ENCODE assay signal across 8 cellular contexts in the genomic region with DNA sequence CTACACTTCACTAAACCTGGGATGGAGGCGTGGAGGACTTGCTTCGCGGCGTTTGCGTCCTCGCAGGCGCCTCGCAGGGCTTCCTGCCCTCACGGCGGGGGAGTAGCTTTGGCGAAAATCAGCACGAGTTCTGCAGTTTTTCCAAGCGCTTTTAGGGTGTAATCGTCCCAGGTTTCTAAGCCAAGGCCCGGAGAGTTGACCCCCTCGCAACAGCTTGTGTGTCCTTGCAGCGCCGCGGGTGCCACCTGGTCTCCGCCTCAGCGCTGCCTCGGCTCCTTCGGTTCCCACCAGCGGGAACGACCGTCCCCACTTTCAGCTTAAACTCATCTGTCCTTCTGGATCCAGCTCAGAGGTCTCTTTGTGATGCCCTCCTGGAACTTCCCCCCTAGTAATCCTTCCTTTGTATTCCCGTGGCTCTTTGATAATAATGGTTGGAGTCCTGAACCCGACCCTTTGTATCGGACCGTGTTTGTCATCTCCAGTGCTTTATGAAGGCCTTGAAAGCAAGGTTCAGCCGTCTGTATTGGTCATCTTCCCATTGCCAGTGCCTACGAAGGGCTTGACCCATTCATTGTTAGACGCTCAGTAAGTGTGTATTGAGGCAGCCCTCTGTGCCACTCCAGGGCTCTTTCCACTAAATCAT. TPM values are rescaled to one million over a fixed set of nuclear protein-coding genes. Genes with fewer than 3 reads are reported as not detected.
DNase-seq lines count a peak whose midpoint lies in the region; ATAC-seq and TF ChIP-seq lines count a peak whose summit lies in the region.

No MANE protein-coding gene starts in this region.

- peak overlapping the region; percentile 99 for H3K27ac Mint-ChIP-seq in memory B cell

- no peaks in the 10 kb centered on the region for H3K27me3 ChIP-seq in upper lobe of right lung

- H3K27ac ChIP-seq in upper lobe of right lung: peak overlapping the region; percentile 100

- peaks cover 13% of the 10 kb centered on the region for H3K4me1 Mint-ChIP-seq in memory B cell

- intact Hi-C loops in upper lobe of right lung (cut with DNase I): no loop called here

- H3K27me3 Mint-ChIP-seq in memory B cell: no peaks in the 10 kb centered on the region

- H3K4me1 ChIP-seq in upper lobe of right lung: peaks cover 28% of the 10 kb centered on the region

- H3K9me3 ChIP-seq in upper lobe of right lung: no peaks in the 10 kb centered on the region

- no peaks in the 10 kb centered on the region for H3K9me3 Mint-ChIP-seq in memory B cell

- peaks cover 5% of the 10 kb centered on the region for H3K36me3 ChIP-seq in upper lobe of right lung

- H3K36me3 Mint-ChIP-seq in memory B cell: peaks cover 7% of the 10 kb centered on the region

- DNase-seq in activated CD4-positive, alpha-beta T cell treated with anti-CD3 and anti-CD28 coated beads for 48 hours: peak; percentile 9
- DNase-seq in activated CD4-positive, alpha-beta T cell treated with anti-CD3 and anti-CD28 coated beads, Interleukin-2, amount 50 U/mL, for 1 hour: no peak
- peak; percentile 60 for DNase-seq in OCI-M1 (lab: John Stamatoyannopoulos, UW)
- DNase-seq in dermis blood vessel endothelial cell: peak; percentile 46
- DNase-seq in memory B cell (ENCODE audit: low spot score in 2 of 2): no peak
- DNase-seq in upper lobe of right lung: no peak

- H3K4me3 ChIP-seq in upper lobe of right lung: peak overlapping the region; percentile 89

- H3K4me3 Mint-ChIP-seq in memory B cell: peak overlapping the region; percentile 94

- no peak for TF ChIP-seq CTCF in upper lobe of right lung (IDR thresholded peaks at IDR 0.05)

- ATAC-seq in HG02970 (IDR thresholded peaks at IDR 0.05; ENCODE audit: low FRiP score, unreplicated experiment): peak; percentile 17
- no peak for ATAC-seq in memory B cell (ENCODE audit: low read depth)
- ATAC-seq in upper lobe of right lung: peak; percentile 58
- no peak for ATAC-seq in GM19452 (IDR thresholded peaks at IDR 0.05; ENCODE audit: unreplicated experiment)

RNA-seq across cellular contexts. Expression of gene SMARCE1, which starts 0.8 kb away (rescaled TPM):
- total RNA-seq in dermis blood vessel endothelial cell (91.9 and 102 TPM in 2 replicates), upper lobe of right lung (80.2 TPM)

RNA-seq across cellular contexts. Expression of gene KRT222, which starts 16.5 kb away (rescaled TPM):
- total RNA-seq in dermis blood vessel endothelial cell (0.34 and 0.79 TPM in 2 replicates), upper lobe of right lung (1.3 TPM)

RNA-seq across cellular contexts. Expression of gene KRT24, which starts 55.1 kb away (rescaled TPM):
- total RNA-seq in dermis blood vessel endothelial cell (not detected in 2 replicates), upper lobe of right lung (not detected)

Comparison
In these comparisons a context has a peak if more than half of its experiments do, and no peak if none do; other contexts are left out.
1. DNase-seq: peak in activated CD4-positive, alpha-beta T cell treated with anti-CD3 and anti-CD28 coated beads for 48 hours (single experiment), OCI-M1 (single experiment) and dermis blood vessel endothelial cell (single experiment); none in activated CD4-positive, alpha-beta T cell treated with anti-CD3 and anti-CD28 coated beads, Interleukin-2, amount 50 U/mL, for 1 hour (single experiment), memory B cell (0 of 2) and upper lobe of right lung (single experiment).
2. ATAC-seq: peak in HG02970 (single experiment) and upper lobe of right lung (single experiment); none in memory B cell (single experiment) and GM19452 (single experiment).